Comparison of ENCODE assay signal across 1 cellular context in the genomic region with DNA sequence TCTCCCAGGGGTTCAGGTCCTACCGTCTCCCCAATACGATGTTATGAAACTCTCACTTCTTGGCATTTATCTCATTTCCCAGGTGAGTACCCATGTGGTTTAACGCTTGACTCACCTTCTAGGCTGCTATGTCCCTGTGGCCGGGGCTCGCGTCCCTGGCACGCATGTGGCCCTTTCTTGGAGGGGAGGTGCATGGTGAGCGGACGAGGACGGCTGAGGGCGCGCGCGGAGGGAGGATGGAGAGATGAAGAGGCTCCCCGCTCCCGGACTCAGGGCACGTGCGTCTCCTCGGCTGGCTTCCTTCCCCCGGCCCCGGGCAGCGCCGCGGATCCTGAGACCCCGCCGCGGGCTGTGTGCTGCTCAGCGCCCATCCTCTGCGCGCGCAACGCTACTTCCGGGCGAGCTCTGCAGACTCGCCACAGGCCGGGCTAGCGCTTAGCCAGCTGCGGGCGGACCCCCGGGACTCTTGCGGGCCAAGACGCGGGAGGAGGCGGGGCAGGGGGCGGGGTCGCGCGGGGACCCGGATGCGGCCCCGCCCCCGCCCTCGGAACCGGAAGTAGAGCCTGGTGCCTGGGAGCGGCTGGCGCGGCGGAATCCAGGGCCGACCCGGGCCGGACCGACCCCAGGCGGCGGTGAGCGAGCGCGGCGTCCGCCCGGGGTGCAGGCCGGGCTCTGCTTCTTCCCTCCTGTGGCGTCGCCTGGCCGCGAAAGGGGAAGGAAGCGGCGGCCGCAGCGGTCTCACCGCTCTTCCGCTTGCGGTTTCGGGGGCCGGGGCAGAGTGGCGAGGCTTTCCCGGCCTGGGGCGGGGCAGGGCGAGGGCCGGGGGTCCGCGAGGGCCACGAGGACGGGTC.
TF ChIP-seq lines count a peak whose summit lies in the region.

A gene (plus strand): TSS at position 547 of the 851 bp plus-strand sequence. CDS start 8,769 bp downstream, outside the sequence.

TF ChIP-seq in SK-N-SH, 30 proteins besides CTCF, POLR2A, EP300 and RAD21 (continued from another document):
- TF ChIP-seq YY1 (IDR thresholded peaks at IDR 0.05; ENCODE audit: low read depth) (no peak), FOXJ3 (CRISPR knock-in tag; IDR thresholded peaks at IDR 0.05) (no peak), ELF1 (IDR thresholded peaks at IDR 0.05) (peak; percentile 70; the same call in 1 of the 2 replicates), JUND (IDR thresholded peaks at IDR 0.05) (no peak), RFX5 (IDR thresholded peaks at IDR 0.05; ENCODE audit: low read length) (no peak), MEF2A (IDR thresholded peaks at IDR 0.05; ENCODE audit: borderline replicate concordance, low read depth) (no peak), GABPA (IDR thresholded peaks at IDR 0.05; ENCODE audit: low read depth) (peak; percentile 76)
- TF ChIP-seq, protein P1, sequence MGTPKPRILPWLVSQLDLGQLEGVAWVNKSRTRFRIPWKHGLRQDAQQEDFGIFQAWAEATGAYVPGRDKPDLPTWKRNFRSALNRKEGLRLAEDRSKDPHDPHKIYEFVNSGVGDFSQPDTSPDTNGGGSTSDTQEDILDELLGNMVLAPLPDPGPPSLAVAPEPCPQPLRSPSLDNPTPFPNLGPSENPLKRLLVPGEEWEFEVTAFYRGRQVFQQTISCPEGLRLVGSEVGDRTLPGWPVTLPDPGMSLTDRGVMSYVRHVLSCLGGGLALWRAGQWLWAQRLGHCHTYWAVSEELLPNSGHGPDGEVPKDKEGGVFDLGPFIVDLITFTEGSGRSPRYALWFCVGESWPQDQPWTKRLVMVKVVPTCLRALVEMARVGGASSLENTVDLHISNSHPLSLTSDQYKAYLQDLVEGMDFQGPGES (IDR thresholded peaks at IDR 0.05; ENCODE audit: low read depth, low read length): no peak
- TF ChIP-seq, protein P2, sequence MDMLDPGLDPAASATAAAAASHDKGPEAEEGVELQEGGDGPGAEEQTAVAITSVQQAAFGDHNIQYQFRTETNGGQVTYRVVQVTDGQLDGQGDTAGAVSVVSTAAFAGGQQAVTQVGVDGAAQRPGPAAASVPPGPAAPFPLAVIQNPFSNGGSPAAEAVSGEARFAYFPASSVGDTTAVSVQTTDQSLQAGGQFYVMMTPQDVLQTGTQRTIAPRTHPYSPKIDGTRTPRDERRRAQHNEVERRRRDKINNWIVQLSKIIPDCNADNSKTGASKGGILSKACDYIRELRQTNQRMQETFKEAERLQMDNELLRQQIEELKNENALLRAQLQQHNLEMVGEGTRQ (IDR thresholded peaks at IDR 0.05; ENCODE audit: borderline replicate concordance, low read depth, low read length): no peak
- TF ChIP-seq, protein P3, sequence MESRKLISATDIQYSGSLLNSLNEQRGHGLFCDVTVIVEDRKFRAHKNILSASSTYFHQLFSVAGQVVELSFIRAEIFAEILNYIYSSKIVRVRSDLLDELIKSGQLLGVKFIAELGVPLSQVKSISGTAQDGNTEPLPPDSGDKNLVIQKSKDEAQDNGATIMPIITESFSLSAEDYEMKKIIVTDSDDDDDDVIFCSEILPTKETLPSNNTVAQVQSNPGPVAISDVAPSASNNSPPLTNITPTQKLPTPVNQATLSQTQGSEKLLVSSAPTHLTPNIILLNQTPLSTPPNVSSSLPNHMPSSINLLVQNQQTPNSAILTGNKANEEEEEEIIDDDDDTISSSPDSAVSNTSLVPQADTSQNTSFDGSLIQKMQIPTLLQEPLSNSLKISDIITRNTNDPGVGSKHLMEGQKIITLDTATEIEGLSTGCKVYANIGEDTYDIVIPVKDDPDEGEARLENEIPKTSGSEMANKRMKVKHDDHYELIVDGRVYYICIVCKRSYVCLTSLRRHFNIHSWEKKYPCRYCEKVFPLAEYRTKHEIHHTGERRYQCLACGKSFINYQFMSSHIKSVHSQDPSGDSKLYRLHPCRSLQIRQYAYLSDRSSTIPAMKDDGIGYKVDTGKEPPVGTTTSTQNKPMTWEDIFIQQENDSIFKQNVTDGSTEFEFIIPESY (IDR thresholded peaks at IDR 0.05; ENCODE audit: borderline replicate concordance, low read depth): no peak
TF ChIP-seq in SK-N-SH: peak in this region for 7.
